ENCODE assay signal across 11 cellular contexts in the genomic region with DNA sequence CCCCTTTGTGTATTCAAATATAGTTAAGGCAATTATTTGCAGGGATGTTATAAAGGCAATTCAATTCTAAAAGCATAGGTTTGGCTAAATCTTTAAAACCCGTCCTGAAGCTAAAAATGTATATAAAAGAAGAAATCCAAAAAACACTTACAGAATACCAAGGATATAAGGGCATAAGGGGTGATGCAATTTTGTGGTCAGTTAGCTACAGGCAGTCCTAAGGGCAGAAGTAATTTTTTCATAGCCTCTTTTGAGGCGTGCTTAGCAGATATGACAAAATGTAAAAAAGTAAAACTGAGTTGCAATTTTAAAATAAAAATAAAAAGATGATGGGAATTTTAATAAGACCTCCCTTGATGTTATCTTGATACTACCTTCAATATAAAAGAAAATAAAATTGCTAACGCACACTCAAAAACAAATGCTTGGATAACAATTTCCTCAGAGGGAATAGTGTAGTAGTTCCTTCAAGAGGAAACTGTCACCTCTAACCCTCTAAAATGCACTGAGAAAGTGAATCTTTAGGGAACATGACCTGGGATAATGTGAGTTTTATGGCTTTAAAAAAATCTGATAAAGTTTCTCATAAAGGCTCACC.
DNase-seq lines count a peak whose midpoint lies in the region; ATAC-seq and TF ChIP-seq lines count a peak whose summit lies in the region.
"Had no signal": no experiment of that assay in that cellular context is flagged by ENCODE, and none has a peak within 500 bp of the region (broad histone marks: within the 10 kb centered on the region; RNA-seq: fewer than 3 reads in every experiment).

No MANE protein-coding gene starts in this region.

- H3K27me3 Mint-ChIP-seq in activated CD8-positive, alpha-beta T cell treated with anti-CD3 and anti-CD28 coated beads for 36 hours, result no peaks in the 10 kb centered on the region
- H3K27me3 Mint-ChIP-seq: activated T-helper 17 cell treated with anti-CD3 and anti-CD28 coated beads, Interleukin-2, amount 50 U/mL, for 72 hours had no signal

- H3K27ac ChIP-seq in HEK293 (ENCODE audit: extremely low read depth, low read depth, low read length), result no peak overlapping the region

- POLR2A ChIA-PET in HEK293 (lab: Yijun Ruan, JAX), result no interaction called here
- POLR2A ChIA-PET in activated CD8-positive, alpha-beta T cell treated with anti-CD3 and anti-CD28 coated beads for 36 hours (lab: Charles Lee), result interaction anchor here (1.5 kb wide), 1 partner anchor 317 kb away, joined by 3 read pairs; no protein-coding TSS in a partner anchor

- H3K4me3 ChIP-seq in HEK293 (ENCODE audit: low read depth, low read length), result no peak overlapping the region
- no peak overlapping the region for H3K4me3 ChIP-seq in fibroblast of pulmonary artery (replicated peaks; ENCODE audit: low read depth, low read length)
- H3K4me3 ChIP-seq: MG63, upper lobe of right lung had no signal

- CTCF ChIA-PET in HEK293 (lab: Yijun Ruan, JAX), result no interaction called here
- CTCF ChIA-PET in activated CD8-positive, alpha-beta T cell treated with anti-CD3 and anti-CD28 coated beads for 36 hours (lab: Charles Lee), result interaction anchor here (1.4 to 3.7 kb wide), 3 partner anchors 13 to 253 kb away, joined by 3 to 26 read pairs (median 8); no protein-coding TSS in a partner anchor

- no peaks in the 10 kb centered on the region for H3K36me3 Mint-ChIP-seq in activated CD8-positive, alpha-beta T cell treated with anti-CD3 and anti-CD28 coated beads for 36 hours (ENCODE audit: low read depth)

- no peaks in the 10 kb centered on the region for H3K36me3 ChIP-seq in HEK293 (ENCODE audit: control insufficient read depth in 2 of 2, insufficient read depth in 1 of 2, low read length in 2 of 2)
- H3K36me3 ChIP-seq: MG63, upper lobe of right lung had no signal

- no peak for TF ChIP-seq CTCF in HEK293 (tag by site-specific recombination; IDR thresholded peaks at IDR 0.05)
- no peak for TF ChIP-seq CTCF in fibroblast of pulmonary artery (IDR thresholded peaks at IDR 0.05; ENCODE audit: low read length, missing control alignments)
- no peak for TF ChIP-seq CTCF in activated CD8-positive, alpha-beta T cell treated with anti-CD3 and anti-CD28 coated beads for 36 hours (IDR thresholded peaks at IDR 0.05)

- H3K9me3 ChIP-seq in HEK293 (ENCODE audit: control insufficient read depth, insufficient read depth, low read depth, low read length), result no peaks in the 10 kb centered on the region
- H3K9me3 ChIP-seq: MG63, upper lobe of right lung had no signal

- DNase-seq in NOMO-1 treated with DMSO at 0.1 percent for 48 hours (lab: John Stamatoyannopoulos, UW; ENCODE audit: unreplicated experiment), result peak; percentile 84
- DNase-seq in fibroblast of pulmonary artery (ENCODE audit: low read depth), result peak; percentile 22
- DNase-seq in NCI-H446 (lab: John Stamatoyannopoulos, UW), result no peak
- no peak for DNase-seq in NCI-H1694 (lab: John Stamatoyannopoulos, UW)
- DNase-seq in DMS153 treated with DMSO at 0.1 percent for 48 hours (lab: John Stamatoyannopoulos, UW; ENCODE audit: unreplicated experiment), result no peak
- DNase-seq in activated CD8-positive, alpha-beta T cell treated with anti-CD3 and anti-CD28 coated beads for 36 hours, result no peak
- DNase-seq: MG63, upper lobe of right lung had no signal

- intact Hi-C loops in activated CD8-positive, alpha-beta T cell treated with anti-CD3 and anti-CD28 coated beads for 36 hours (cut with micrococcal nuclease), result loop anchor here (10.0 kb wide), 1 partner anchor 251 kb away; no protein-coding TSS in a partner anchor

- no peak overlapping the region for H3K27ac Mint-ChIP-seq in activated CD8-positive, alpha-beta T cell treated with anti-CD3 and anti-CD28 coated beads for 36 hours
- H3K27ac Mint-ChIP-seq: activated T-helper 17 cell treated with anti-CD3 and anti-CD28 coated beads, Interleukin-2, amount 50 U/mL, for 72 hours had no signal

- H3K9me3 Mint-ChIP-seq in activated CD8-positive, alpha-beta T cell treated with anti-CD3 and anti-CD28 coated beads for 36 hours, result no peaks in the 10 kb centered on the region
- H3K9me3 Mint-ChIP-seq: activated T-helper 17 cell treated with anti-CD3 and anti-CD28 coated beads, Interleukin-2, amount 50 U/mL, for 72 hours had no signal

- peaks cover 5% of the 10 kb centered on the region; the same call in 1 of the 2 replicates for H3K4me1 ChIP-seq in HEK293 (ENCODE audit: control insufficient read depth, insufficient read depth, low read length)
- H3K4me1 ChIP-seq: upper lobe of right lung had no signal

- peak; percentile 10 for ATAC-seq in GM18861 (IDR thresholded peaks at IDR 0.05; ENCODE audit: unreplicated experiment)
- no peak for ATAC-seq in activated CD8-positive, alpha-beta T cell treated with anti-CD3 and anti-CD28 coated beads for 36 hours

- H3K4me1 Mint-ChIP-seq in activated CD8-positive, alpha-beta T cell treated with anti-CD3 and anti-CD28 coated beads for 36 hours (ENCODE audit: low read depth), result no peaks in the 10 kb centered on the region
- H3K4me1 Mint-ChIP-seq: activated T-helper 17 cell treated with anti-CD3 and anti-CD28 coated beads, Interleukin-2, amount 50 U/mL, for 72 hours had no signal

- H3K4me3 Mint-ChIP-seq in activated CD8-positive, alpha-beta T cell treated with anti-CD3 and anti-CD28 coated beads for 36 hours, result no peak overlapping the region
- H3K4me3 Mint-ChIP-seq: activated T-helper 17 cell treated with anti-CD3 and anti-CD28 coated beads, Interleukin-2, amount 50 U/mL, for 72 hours had no signal

TF ChIP-seq in HEK293, 187 proteins besides CTCF, POLR2A, EP300 and RAD21:
- TF ChIP-seq ZNF670 (tag by site-specific recombination; IDR thresholded peaks at IDR 0.05; ENCODE audit: low read depth) (no peak), ZFP41 (tag by site-specific recombination; IDR thresholded peaks at IDR 0.05; ENCODE audit: borderline replicate concordance) (no peak), ZNF335 (tag by site-specific recombination; conservative IDR thresholded peaks at IDR 0.05) (peak; percentile 48; the same call in 1 of the 2 replicates)
TF ChIP-seq in HEK293: peak in this region for 1.

Comparison
In these comparisons a context has a peak if more than half of its experiments do, and no peak if none do; other contexts are left out.
1. DNase-seq: peak in NOMO-1 treated with DMSO at 0.1 percent for 48 hours (single experiment) and fibroblast of pulmonary artery (single experiment); none in NCI-H446 (0 of 2), NCI-H1694 (single experiment), DMS153 treated with DMSO at 0.1 percent for 48 hours (single experiment) and activated CD8-positive, alpha-beta T cell treated with anti-CD3 and anti-CD28 coated beads for 36 hours (single experiment).